Comparison of ENCODE assay signal across 1 cellular context in the genomic region with DNA sequence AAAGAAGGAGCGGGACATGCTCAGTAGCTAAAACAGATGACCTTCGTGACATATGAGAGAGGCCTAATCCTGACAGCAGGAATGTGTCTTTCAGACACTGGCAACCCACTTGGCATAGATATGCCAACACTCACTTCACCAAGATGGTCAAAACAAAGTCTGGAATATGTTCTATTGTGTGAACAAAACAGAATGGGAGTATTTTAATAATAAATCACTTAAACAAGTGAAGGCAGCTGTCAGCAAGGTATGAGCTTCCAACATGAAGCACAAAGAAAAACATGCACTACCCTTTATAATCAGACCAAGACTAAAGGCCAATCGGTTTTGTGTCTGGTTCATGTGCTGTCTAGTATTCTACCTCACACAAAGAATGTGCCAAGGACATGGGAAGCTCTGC.
TF ChIP-seq lines count a peak whose summit lies in the region.

No MANE protein-coding gene starts in this region.

TF ChIP-seq in SK-N-SH treated with all-trans-retinoic acid at 6 μM for 48 hours, 23 proteins besides CTCF, POLR2A, EP300 and RAD21 (continued from another document):
- TF ChIP-seq, protein P1, sequence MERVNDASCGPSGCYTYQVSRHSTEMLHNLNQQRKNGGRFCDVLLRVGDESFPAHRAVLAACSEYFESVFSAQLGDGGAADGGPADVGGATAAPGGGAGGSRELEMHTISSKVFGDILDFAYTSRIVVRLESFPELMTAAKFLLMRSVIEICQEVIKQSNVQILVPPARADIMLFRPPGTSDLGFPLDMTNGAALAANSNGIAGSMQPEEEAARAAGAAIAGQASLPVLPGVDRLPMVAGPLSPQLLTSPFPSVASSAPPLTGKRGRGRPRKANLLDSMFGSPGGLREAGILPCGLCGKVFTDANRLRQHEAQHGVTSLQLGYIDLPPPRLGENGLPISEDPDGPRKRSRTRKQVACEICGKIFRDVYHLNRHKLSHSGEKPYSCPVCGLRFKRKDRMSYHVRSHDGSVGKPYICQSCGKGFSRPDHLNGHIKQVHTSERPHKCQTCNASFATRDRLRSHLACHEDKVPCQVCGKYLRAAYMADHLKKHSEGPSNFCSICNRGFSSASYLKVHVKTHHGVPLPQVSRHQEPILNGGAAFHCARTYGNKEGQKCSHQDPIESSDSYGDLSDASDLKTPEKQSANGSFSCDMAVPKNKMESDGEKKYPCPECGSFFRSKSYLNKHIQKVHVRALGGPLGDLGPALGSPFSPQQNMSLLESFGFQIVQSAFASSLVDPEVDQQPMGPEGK (CRISPR knock-in tag; IDR thresholded peaks at IDR 0.05; ENCODE audit: borderline replicate concordance) = no peak
- TF ChIP-seq, protein P2, sequence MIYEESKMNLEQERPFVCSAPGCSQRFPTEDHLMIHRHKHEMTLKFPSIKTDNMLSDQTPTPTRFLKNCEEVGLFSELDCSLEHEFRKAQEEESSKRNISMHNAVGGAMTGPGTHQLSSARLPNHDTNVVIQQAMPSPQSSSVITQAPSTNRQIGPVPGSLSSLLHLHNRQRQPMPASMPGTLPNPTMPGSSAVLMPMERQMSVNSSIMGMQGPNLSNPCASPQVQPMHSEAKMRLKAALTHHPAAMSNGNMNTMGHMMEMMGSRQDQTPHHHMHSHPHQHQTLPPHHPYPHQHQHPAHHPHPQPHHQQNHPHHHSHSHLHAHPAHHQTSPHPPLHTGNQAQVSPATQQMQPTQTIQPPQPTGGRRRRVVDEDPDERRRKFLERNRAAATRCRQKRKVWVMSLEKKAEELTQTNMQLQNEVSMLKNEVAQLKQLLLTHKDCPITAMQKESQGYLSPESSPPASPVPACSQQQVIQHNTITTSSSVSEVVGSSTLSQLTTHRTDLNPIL (CRISPR knock-in tag; IDR thresholded peaks at IDR 0.05; ENCODE audit: low read depth) = no peak
- peak; percentile 60; the same call in 1 of the 2 replicates for TF ChIP-seq ZNF70 (CRISPR knock-in tag; IDR thresholded peaks at IDR 0.05)
- TF ChIP-seq OSR1 (CRISPR knock-in tag; IDR thresholded peaks at IDR 0.05) = no peak
- TF ChIP-seq GLIS3 (CRISPR knock-in tag; IDR thresholded peaks at IDR 0.05) = no peak
- no peak for TF ChIP-seq CSDC2 (CRISPR knock-in tag; IDR thresholded peaks at IDR 0.05)
